ENCODE assay signal across 7 cellular contexts in genomic region chr2:97180391-97180790, GRCh38.
DNase-seq lines count a peak whose midpoint lies in the region; ATAC-seq and TF ChIP-seq lines count a peak whose summit lies in the region.
"Not testable (repeated sequence)": the region's sequence is repeated elsewhere in the genome, so short reads cannot be mapped to it uniquely, and the experiment has no call there.

No MANE protein-coding gene starts in this region.

- not testable (repeated sequence) for H3K4me1 ChIP-seq in PC-3 (ENCODE audit: insufficient read depth, low read length)

- POLR2A ChIA-PET in PC-3 (lab: Charles Lee; ENCODE audit: unreplicated experiment), result not testable (repeated sequence)

- H3K9ac ChIP-seq in PC-3 (ENCODE audit: low read length), result not testable (repeated sequence)

- in situ Hi-C loops in astrocyte of the spinal cord (cut with HindIII; ENCODE audit: low sequenced_read_pairs), result not testable (repeated sequence)

- BruUV-seq in PC-3 (replicated peaks; lab: Mats Ljungman, UMichigan), result not testable (repeated sequence)

- H3F3A ChIP-seq in PC-3 (ENCODE audit: low read length, unreplicated experiment), result not testable (repeated sequence)

- not testable (repeated sequence) for H2AFZ ChIP-seq in PC-3 (ENCODE audit: low read length)

- H3K27ac ChIP-seq in PC-3 (ENCODE audit: low read length), result not testable (repeated sequence)

- not testable (repeated sequence) for ATAC-seq in PC-3

- not testable (repeated sequence) for H3K9me2 ChIP-seq in PC-3 (replicated peaks; ENCODE audit: low read length)

- H3K4me3 ChIP-seq in PC-3 (ENCODE audit: low read length); astrocyte of the spinal cord (ENCODE audit: low read depth, low read length); epithelial cell of esophagus (ENCODE audit: low read length); fibroblast of villous mesenchyme (ENCODE audit: low read depth, low read length): not testable (repeated sequence)

- H4K20me1 ChIP-seq in PC-3 (ENCODE audit: low read length), result not testable (repeated sequence)

- not testable (repeated sequence) for H3K27me3 ChIP-seq in PC-3 (ENCODE audit: low read length)

- not testable (repeated sequence) for H3K4me2 ChIP-seq in PC-3 (ENCODE audit: low read length)

- TF ChIP-seq CTCF in PC-3 (conservative IDR thresholded peaks at IDR 0.05; ENCODE audit: low read depth, low read length); astrocyte of the spinal cord (IDR thresholded peaks at IDR 0.05; ENCODE audit: low read depth, low read length); epithelial cell of esophagus (IDR thresholded peaks at IDR 0.05; ENCODE audit: insufficient read depth, low read depth, low read length, missing control alignments); fibroblast of villous mesenchyme (IDR thresholded peaks at IDR 0.05; ENCODE audit: insufficient read depth, low read depth, low read length): not testable (repeated sequence)

- not testable (repeated sequence) for H3K36me3 ChIP-seq in PC-3 (ENCODE audit: low read depth, low read length)

- H3K79me2 ChIP-seq in PC-3 (ENCODE audit: low read length), result not testable (repeated sequence)

- H3K9me3 ChIP-seq in PC-3 (ENCODE audit: low read length), result not testable (repeated sequence)

- CTCF ChIA-PET in PC-3 (lab: Charles Lee), result not testable (repeated sequence)

- intact Hi-C loops in PC-3 (cut with micrococcal nuclease), result not testable (repeated sequence)

- DNase-seq in GM04504 (ENCODE audit: low read depth) (peak; percentile 15), HS-27A (ENCODE audit: low read depth) (peak; percentile 2), PC-3 (peak; percentile 72), astrocyte of the spinal cord (ENCODE audit: low read depth, low spot score) (peak; percentile 30), epithelial cell of esophagus (ENCODE audit: low read depth) (peak; percentile 17), fibroblast of villous mesenchyme (ENCODE audit: low read depth) (peak; percentile 26), non-pigmented ciliary epithelial cell (ENCODE audit: low read depth) (peak; percentile 31)

Comparison
In these comparisons a context has a peak if more than half of its experiments do, and no peak if none do; other contexts are left out.
1. DNase-seq: peak in every context shown above with its lines; median percentile 72 in PC-3; 31 in non-pigmented ciliary epithelial cell; 30 in astrocyte of the spinal cord; 26 in fibroblast of villous mesenchyme; 17 in epithelial cell of esophagus; 15 in GM04504; 2 in HS-27A.